ENCODE assay signal across 11 cellular contexts in the genomic region with DNA sequence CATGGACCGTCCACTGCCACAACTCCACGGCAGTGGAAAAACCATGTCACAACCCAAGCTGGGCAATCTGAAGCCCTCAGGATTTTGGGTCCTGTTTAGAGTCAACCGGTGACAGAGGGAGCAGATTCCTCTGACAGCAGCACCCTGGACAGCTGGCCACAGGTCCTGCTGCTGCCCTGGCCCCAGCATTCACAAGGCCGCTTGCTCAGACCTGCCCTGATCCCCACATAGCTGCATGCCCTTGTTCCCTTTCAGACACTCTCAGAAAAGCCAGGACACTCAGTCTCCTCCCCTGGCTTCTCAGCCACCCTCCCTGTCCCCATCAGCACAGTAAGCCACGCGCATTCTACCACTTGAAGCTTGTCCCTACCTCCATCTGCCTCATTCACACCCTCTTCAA. TPM values are rescaled to one million over a fixed set of nuclear protein-coding genes. Genes with fewer than 3 reads are reported as not detected.
DNase-seq lines count a peak whose midpoint lies in the region; ATAC-seq and TF ChIP-seq lines count a peak whose summit lies in the region.
"Had no signal": no experiment of that assay in that cellular context is flagged by ENCODE, and none has a peak within 500 bp of the region (broad histone marks: within the 10 kb centered on the region; RNA-seq: fewer than 3 reads in every experiment).

No MANE protein-coding gene starts in this region.

- peak overlapping the region; percentile 55 to 95 (median 72) for H3K4me3 Mint-ChIP-seq in IgD-negative memory B cell
- peak overlapping the region; percentile 19 to 96 (median 82) for H3K4me3 Mint-ChIP-seq in naive thymus-derived CD8-positive, alpha-beta T cell

- no CpG with 5 or more reads among the region's 6 CpGs for WGBS in neuronal stem cell (ENCODE audit: extremely low coverage in 2 of 2, insufficient read length in 2 of 2, insufficient replicate concordance in 1 of 2), 2 donors
- 94 to 95% methylated on average over 6 of the region's 6 CpGs for WGBS in sigmoid colon, 2 donors

- DNase-seq in breast epithelium (ENCODE audit: low spot score in 2 of 2) (no peak), neuronal stem cell (ENCODE audit: low spot score) (no peak), gastrocnemius medialis (no peak), sigmoid colon (no peak)
- DNase-seq in naive thymus-derived CD8-positive, alpha-beta T cell = no peak
- DNase-seq: NCI-H69 had no signal

- no peak overlapping the region for H4K91ac ChIP-seq in neuronal stem cell (ENCODE audit: low read depth, low read length, poor library complexity)

- no peak overlapping the region for H2AFZ ChIP-seq in neuronal stem cell (ENCODE audit: low read length)

- no peak for TF ChIP-seq EP300 in sigmoid colon (IDR thresholded peaks at IDR 0.05)

- in situ Hi-C loops in gastrocnemius medialis (cut with MboI; ENCODE audit: low sequenced_read_pairs in 4 of 4) = loop anchor here in 1 of 4 donors (25.0 kb wide), 1 partner anchor 1097 kb away; no protein-coding TSS in a partner anchor

- H3K36me3 ChIP-seq in BLaER1 treated with 17β-estradiol and CSF1 and Interleukin-3, amounts not matched to agents 10 nM and 100 nM = peaks cover 45 to 53% (median 47%) of the 10 kb centered on the region in 11 experiments
- no peaks in the 10 kb centered on the region for H3K36me3 ChIP-seq in breast epithelium
- H3K36me3 ChIP-seq in neuronal stem cell (replicated peaks in 1 of 2; ENCODE audit: control insufficient read depth in 2 of 2, insufficient read depth in 2 of 2, low read length in 2 of 2) = peaks cover 34 to 46% of the 10 kb centered on the region in 2 donors
- H3K36me3 ChIP-seq in gastrocnemius medialis = peaks cover 0 to 34% of the 10 kb centered on the region in 2 donors
- H3K36me3 ChIP-seq in sigmoid colon = peaks cover 0 to 44% (median 29%) of the 10 kb centered on the region in 4 donors

- H3K4me3 ChIP-seq in BLaER1 treated with 17β-estradiol and CSF1 and Interleukin-3, amounts not matched to agents 10 nM and 100 nM = peak overlapping the region in 8 of 10 experiments; percentile 84 to 97 (median 90); a peak in 9 of 20 replicates
- H3K4me3 ChIP-seq in breast epithelium (peak overlapping the region in 2 of 3 donors; percentile 90 to 100), neuronal stem cell (ENCODE audit: low read length in 2 of 2) (peak overlapping the region in 1 of 2 donors; percentile 90), gastrocnemius medialis (peak overlapping the region in 1 of 4 donors; percentile 75), sigmoid colon (no peak overlapping the region)

- H3K18ac ChIP-seq in neuronal stem cell (ENCODE audit: low read length) = no peak overlapping the region

- no peak overlapping the region for H3K14ac ChIP-seq in neuronal stem cell (ENCODE audit: low read length)

- POLR2A ChIA-PET in naive thymus-derived CD8-positive, alpha-beta T cell (lab: Charles Lee) = interaction anchor here (0.6 kb wide), 1 partner anchor 109 kb away, joined by 4 read pairs; no protein-coding TSS in a partner anchor

- no peak overlapping the region for H2BK120ac ChIP-seq in neuronal stem cell (ENCODE audit: low read depth, low read length)

- no peak overlapping the region for H2BK12ac ChIP-seq in neuronal stem cell (ENCODE audit: low read length)

- peaks cover 0 to 12% (median 4%) of the 10 kb centered on the region in 11 experiments; a peak in 10 of 22 replicates for H3K27me3 ChIP-seq in BLaER1 treated with 17β-estradiol and CSF1 and Interleukin-3, amounts not matched to agents 10 nM and 100 nM
- H3K27me3 ChIP-seq in breast epithelium (no peaks in the 10 kb centered on the region), neuronal stem cell (ENCODE audit: control insufficient read depth in 3 of 3, insufficient read depth in 3 of 3, low read depth in 1 of 3, low read length in 3 of 3) (peaks cover 0 to 12% (median 0%) of the 10 kb centered on the region in 3 experiments), gastrocnemius medialis (no peaks in the 10 kb centered on the region), sigmoid colon (no peaks in the 10 kb centered on the region)

- no peak overlapping the region for H2AK5ac ChIP-seq in neuronal stem cell (ENCODE audit: low read depth, low read length)

- H3K4me1 Mint-ChIP-seq in IgD-negative memory B cell = peaks cover 6 to 18% (median 11%) of the 10 kb centered on the region in 3 donors
- H3K4me1 Mint-ChIP-seq in naive thymus-derived CD8-positive, alpha-beta T cell = peaks cover 24 to 32% (median 31%) of the 10 kb centered on the region in 4 donors

- H3K4me1 ChIP-seq in BLaER1 treated with 17β-estradiol and CSF1 and Interleukin-3, amounts not matched to agents 10 nM and 100 nM = peaks cover 13 to 20% (median 18%) of the 10 kb centered on the region in 10 experiments
- peaks cover 4 to 14% of the 10 kb centered on the region in 2 donors for H3K4me1 ChIP-seq in breast epithelium
- peaks cover 8 to 18% of the 10 kb centered on the region in 2 donors for H3K4me1 ChIP-seq in neuronal stem cell (ENCODE audit: control insufficient read depth in 2 of 2, insufficient read depth in 1 of 2, low read depth in 1 of 2, low read length in 2 of 2)
- peaks cover 23 to 26% of the 10 kb centered on the region in 2 donors for H3K4me1 ChIP-seq in gastrocnemius medialis
- peaks cover 0 to 21% (median 19%) of the 10 kb centered on the region in 4 donors for H3K4me1 ChIP-seq in sigmoid colon

- no peak for TF ChIP-seq CTCF in breast epithelium (IDR thresholded peaks at IDR 0.05)
- TF ChIP-seq CTCF in gastrocnemius medialis (IDR thresholded peaks at IDR 0.05 in 4 of 5, conservative IDR thresholded peaks at IDR 0.05 in 1 of 5) = no peak
- TF ChIP-seq CTCF in sigmoid colon (IDR thresholded peaks at IDR 0.05) = no peak

- H2BK5ac ChIP-seq in neuronal stem cell (ENCODE audit: low read length) = no peak overlapping the region

- TF ChIP-seq POLR2A in breast epithelium (IDR thresholded peaks at IDR 0.05) (no peak), gastrocnemius medialis (IDR thresholded peaks at IDR 0.05) (no peak), sigmoid colon (IDR thresholded peaks at IDR 0.05) (no peak)

- H3K23ac ChIP-seq in neuronal stem cell (ENCODE audit: low read depth, low read length, poor library complexity) = no peak overlapping the region

- H3K27me3 Mint-ChIP-seq in IgD-negative memory B cell = no peaks in the 10 kb centered on the region
- no peaks in the 10 kb centered on the region for H3K27me3 Mint-ChIP-seq in naive thymus-derived CD8-positive, alpha-beta T cell

- H4K20me1 ChIP-seq in BLaER1 treated with 17β-estradiol and CSF1 and Interleukin-3, amounts not matched to agents 10 nM and 100 nM = peaks cover 0 to 62% (median 50%) of the 10 kb centered on the region in 11 experiments; a peak in 18 of 22 replicates

- peaks cover 18% of the 10 kb centered on the region for H3K79me1 ChIP-seq in neuronal stem cell (ENCODE audit: low read depth, low read length)

- H3K27ac Mint-ChIP-seq in IgD-negative memory B cell = no peak overlapping the region
- peak overlapping the region in 7 of 10 donors; percentile 20 to 92 (median 60) for H3K27ac Mint-ChIP-seq in naive thymus-derived CD8-positive, alpha-beta T cell

- intact Hi-C loops in breast epithelium (cut with DNase I; ENCODE audit: low total_unique reads) = no loop called here
- intact Hi-C loops in gastrocnemius medialis (cut with DNase I; ENCODE audit: low total_unique reads) = loop anchor here (10.0 kb wide), 1 partner anchor 300 kb away; a partner anchor contains a TSS
- intact Hi-C loops in sigmoid colon (cut with DNase I) = no loop called here

- no peak for ATAC-seq in naive thymus-derived CD8-positive, alpha-beta T cell
- ATAC-seq in gastrocnemius medialis = no peak
- no peak for ATAC-seq in HG03521 (IDR thresholded peaks at IDR 0.05; ENCODE audit: unreplicated experiment)

- H3K4ac ChIP-seq in neuronal stem cell (ENCODE audit: low read length) = no peak overlapping the region

- no peaks in the 10 kb centered on the region for H3K9me3 ChIP-seq in BLaER1 treated with 17β-estradiol and CSF1 and Interleukin-3, amounts not matched to agents 10 nM and 100 nM (replicated peaks in 1 of 11)
- no peaks in the 10 kb centered on the region for H3K9me3 ChIP-seq in breast epithelium
- peaks cover 0 to 2% of the 10 kb centered on the region in 2 donors for H3K9me3 ChIP-seq in neuronal stem cell (replicated peaks in 1 of 2; ENCODE audit: control insufficient read depth in 2 of 2, insufficient read depth in 1 of 2, low read depth in 1 of 2, low read length in 2 of 2)
- H3K9me3 ChIP-seq in gastrocnemius medialis = no peaks in the 10 kb centered on the region
- no peaks in the 10 kb centered on the region for H3K9me3 ChIP-seq in sigmoid colon

- H3K4me2 ChIP-seq in BLaER1 treated with 17β-estradiol and CSF1 and Interleukin-3, amounts not matched to agents 10 nM and 100 nM = peak overlapping the region; percentile 89 to 100 (median 98); a peak in 21 of 22 replicates
- H3K4me2 ChIP-seq in neuronal stem cell (ENCODE audit: insufficient read depth, low read length, poor library complexity, severe bottlenecking) = no peak overlapping the region

- H3K9ac ChIP-seq in BLaER1 treated with 17β-estradiol and CSF1 and Interleukin-3, amounts not matched to agents 10 nM and 100 nM = peak overlapping the region; percentile 86 to 95 (median 90); a peak in 21 of 22 replicates
- no peak overlapping the region for H3K9ac ChIP-seq in neuronal stem cell (ENCODE audit: low read depth, low read length, poor library complexity)

- H3K27ac ChIP-seq in BLaER1 treated with 17β-estradiol and CSF1 and Interleukin-3, amounts not matched to agents 10 nM and 100 nM = peak overlapping the region in 2 of 11 experiments; percentile 79 to 82; a peak in 1 of 22 replicates
- H3K27ac ChIP-seq in breast epithelium (no peak overlapping the region), neuronal stem cell (replicated peaks; ENCODE audit: low read length) (no peak overlapping the region), gastrocnemius medialis (peak overlapping the region in 2 of 4 donors; percentile 87 to 89), sigmoid colon (no peak overlapping the region)

- no peak overlapping the region for H4K8ac ChIP-seq in neuronal stem cell (ENCODE audit: low read depth, low read length)

- H3K36me3 Mint-ChIP-seq in IgD-negative memory B cell = peaks cover 8% of the 10 kb centered on the region
- peaks cover 0 to 49% (median 17%) of the 10 kb centered on the region in 3 donors for H3K36me3 Mint-ChIP-seq in naive thymus-derived CD8-positive, alpha-beta T cell

- H3K9me3 Mint-ChIP-seq in IgD-negative memory B cell = no peaks in the 10 kb centered on the region
- peaks cover 0 to 2% (median 0%) of the 10 kb centered on the region in 9 donors for H3K9me3 Mint-ChIP-seq in naive thymus-derived CD8-positive, alpha-beta T cell

- H2BK15ac ChIP-seq in neuronal stem cell (ENCODE audit: low read length) = no peak overlapping the region

RNA-seq across cellular contexts. Expression of a gene that starts 1.6 kb away (rescaled TPM):
- polyA plus RNA-seq in IgD-negative memory B cell = 235 TPM
- 100 to 1,000 TPM; 174 to 267 (median 250) TPM for total RNA-seq in breast epithelium
- 10 to 100 TPM; 76.7 to 84.4 TPM for total RNA-seq in naive thymus-derived CD8-positive, alpha-beta T cell
- polyA plus RNA-seq in naive thymus-derived CD8-positive, alpha-beta T cell = 100 to 1,000 TPM; 318 to 389 (median 347) TPM
- polyA plus RNA-seq in neuronal stem cell (2013, experiment 1 of 2) = 234 TPM
- polyA plus RNA-seq in neuronal stem cell (2013, experiment 2 of 2) = 225 TPM
- total RNA-seq in gastrocnemius medialis = 100 to 1,000 TPM; 163 to 219 (median 193) TPM
- 100 to 1,000 TPM; 235 to 376 (median 317) TPM for total RNA-seq in sigmoid colon
- 100 to 1,000 TPM; 238 to 458 (median 422) TPM for polyA plus RNA-seq in sigmoid colon

RNA-seq across cellular contexts. Expression of a gene that starts 6.0 kb away (rescaled TPM):
- polyA plus RNA-seq in IgD-negative memory B cell = not detected
- total RNA-seq in breast epithelium = not detected
- total RNA-seq in naive thymus-derived CD8-positive, alpha-beta T cell = not detected
- not detected for polyA plus RNA-seq in naive thymus-derived CD8-positive, alpha-beta T cell
- 0.08 TPM for polyA plus RNA-seq in neuronal stem cell (2013, experiment 1 of 2)
- polyA plus RNA-seq in neuronal stem cell (2013, experiment 2 of 2) = not detected
- not detected for total RNA-seq in gastrocnemius medialis
- not detected for total RNA-seq in sigmoid colon
- not detected for polyA plus RNA-seq in sigmoid colon
- total RNA-seq: activated CD8-positive, alpha-beta memory T cell treated with anti-CD3 and anti-CD28 coated beads for 36 hours; endothelial cell of umbilical vein had no signal
- polyA plus RNA-seq: endothelial cell of umbilical vein had no signal

Comparison
In these comparisons a context has a peak if more than half of its experiments do, and no peak if none do; other contexts are left out.
1. H3K4me3 ChIP-seq: peak in BLaER1 treated with 17β-estradiol and CSF1 and Interleukin-3, amounts not matched to agents 10 nM and 100 nM (8 of 10) and breast epithelium (2 of 3); none in sigmoid colon (0 of 4).
2. H3K27ac Mint-ChIP-seq: peak in naive thymus-derived CD8-positive, alpha-beta T cell (7 of 10); none in IgD-negative memory B cell (0 of 3).